22 cellular contexts compared by ENCODE assay signal in the genomic region with DNA sequence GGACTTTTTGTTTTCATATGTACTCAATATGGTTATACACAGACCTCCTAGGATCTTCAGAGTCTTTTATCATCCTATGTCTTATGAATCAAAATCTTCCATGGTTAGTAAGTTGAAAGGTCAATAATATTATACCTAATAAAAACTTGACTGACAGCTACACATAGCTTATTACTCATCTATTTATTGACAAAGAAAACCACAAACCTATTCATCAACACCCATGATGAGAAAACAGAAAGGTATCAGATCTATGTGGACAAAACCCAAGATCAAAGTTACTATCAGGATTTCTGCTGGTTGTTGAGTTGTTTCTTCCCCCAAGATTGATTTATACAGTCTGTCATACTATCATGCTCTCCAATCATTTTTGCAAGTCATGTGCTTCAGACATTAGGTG.
"Had no signal": no experiment of that assay in that cellular context is flagged by ENCODE, and none has a peak within 500 bp of the region (broad histone marks: within the 10 kb centered on the region; RNA-seq: fewer than 3 reads in every experiment).

No MANE protein-coding gene starts in this region.

- H3K9me3 Mint-ChIP-seq: dendritic cell treated with granulocyte-macrophage colony-stimulating factor and Interleukin-4, amounts not matched to agents 40 ng/mL and 50 ng/mL, for 4 days; naive B cell; nephron; stimulated activated effector memory CD8-positive, alpha-beta T cell treated with anti-CD3 and anti-CD28 coated beads, Interleukin-12 subunit alpha, Interleukin-12 subunit beta, amount 100 ng/mL, for 72 hours; type B pancreatic cell had no signal

- ATAC-seq: effector memory CD8-positive, alpha-beta T cell; left colon; left ventricle myocardium superior; pancreas; right cardiac atrium; stimulated activated effector memory CD8-positive, alpha-beta T cell treated with anti-CD3 and anti-CD28 coated beads, Interleukin-12 subunit alpha, Interleukin-12 subunit beta, amount 100 ng/mL, for 72 hours; stimulated activated naive CD8-positive, alpha-beta T cell treated with anti-CD3 and anti-CD28 coated beads, Interleukin-15, Interleukin-2, amounts not matched to agents 100 U/mL and 50 U/mL, for 24 hours had no signal

- DNase-seq: effector memory CD8-positive, alpha-beta T cell; erythroblast; foreskin melanocyte; head of caudate nucleus; hippocampal formation; left colon; left ventricle myocardium superior; mesendoderm; naive B cell; occipital lobe; pancreas; stimulated activated CD4-positive, alpha-beta T cell treated with anti-CD3 and anti-CD28 coated beads, Interleukin-4, amount 100 ng/mL, for 1 hour; stimulated activated CD8-positive, alpha-beta memory T cell treated with anti-CD3 and anti-CD28 coated beads, Interleukin-4, amount 100 ng/mL, for 48 hours; stimulated activated naive CD8-positive, alpha-beta T cell treated with anti-CD3 and anti-CD28 coated beads, Interleukin-15, Interleukin-2, amounts not matched to agents 100 U/mL and 50 U/mL, for 24 hours; thyroid gland had no signal

- H3K27ac Mint-ChIP-seq: dendritic cell treated with granulocyte-macrophage colony-stimulating factor and Interleukin-4, amounts not matched to agents 40 ng/mL and 50 ng/mL, for 4 days; effector memory CD8-positive, alpha-beta T cell; naive B cell; nephron; progenitor cell of endocrine pancreas; stimulated activated effector memory CD8-positive, alpha-beta T cell treated with anti-CD3 and anti-CD28 coated beads, Interleukin-12 subunit alpha, Interleukin-12 subunit beta, amount 100 ng/mL, for 72 hours; type B pancreatic cell had no signal

- H3K36me3 Mint-ChIP-seq: naive B cell; stimulated activated effector memory CD8-positive, alpha-beta T cell treated with anti-CD3 and anti-CD28 coated beads, Interleukin-12 subunit alpha, Interleukin-12 subunit beta, amount 100 ng/mL, for 72 hours; type B pancreatic cell had no signal

- H3K27me3 Mint-ChIP-seq: dendritic cell treated with granulocyte-macrophage colony-stimulating factor and Interleukin-4, amounts not matched to agents 40 ng/mL and 50 ng/mL, for 4 days; effector memory CD8-positive, alpha-beta T cell; naive B cell; progenitor cell of endocrine pancreas; type B pancreatic cell had no signal

- H3K27ac ChIP-seq: pancreas, suprapubic skin, thyroid gland had no signal

- H3K4me1 Mint-ChIP-seq: naive B cell; nephron; stimulated activated effector memory CD8-positive, alpha-beta T cell treated with anti-CD3 and anti-CD28 coated beads, Interleukin-12 subunit alpha, Interleukin-12 subunit beta, amount 100 ng/mL, for 72 hours had no signal

- H3K4me3 Mint-ChIP-seq: dendritic cell treated with granulocyte-macrophage colony-stimulating factor and Interleukin-4, amounts not matched to agents 40 ng/mL and 50 ng/mL, for 4 days; effector memory CD8-positive, alpha-beta T cell; nephron; stimulated activated effector memory CD8-positive, alpha-beta T cell treated with anti-CD3 and anti-CD28 coated beads, Interleukin-12 subunit alpha, Interleukin-12 subunit beta, amount 100 ng/mL, for 72 hours; type B pancreatic cell had no signal
